ENCODE assay signal across 29 cellular contexts in genomic region chr11:123979311-123979710, GRCh38. TPM values are rescaled to one million over a fixed set of nuclear protein-coding genes. Genes with fewer than 3 reads are reported as not detected.
A peak's percentile ranks its signal among the peaks of the same experiment; 100 is the strongest.
DNase-seq lines count a peak whose midpoint lies in the region; ATAC-seq and TF ChIP-seq lines count a peak whose summit lies in the region.
"Had no signal": no experiment of that assay in that cellular context is flagged by ENCODE, and none has a peak within 500 bp of the region (broad histone marks: within the 10 kb centered on the region; RNA-seq: fewer than 3 reads in every experiment).

No MANE protein-coding gene starts in this region.

- H3K9me3 Mint-ChIP-seq in stimulated activated naive CD8-positive, alpha-beta T cell treated with anti-CD3 and anti-CD28 coated beads, Interleukin-15, amount 100 ng/mL, for 72 hours: peaks cover 12 to 22% of the 10 kb centered on the region in 2 donors
- H3K9me3 Mint-ChIP-seq in chondrocyte (ENCODE audit: low read depth): peaks cover 19% of the 10 kb centered on the region

- no peak overlapping the region for H3K23ac ChIP-seq in neuronal stem cell (ENCODE audit: low read depth, low read length, poor library complexity)

- H2BK12ac ChIP-seq in neuronal stem cell (ENCODE audit: low read length): no peak overlapping the region

- H3K4ac ChIP-seq in neuronal stem cell (ENCODE audit: low read length): no peak overlapping the region

- H3K36me3 ChIP-seq in neuronal stem cell (replicated peaks in 1 of 2; ENCODE audit: control insufficient read depth in 2 of 2, insufficient read depth in 2 of 2, low read length in 2 of 2): no peaks in the 10 kb centered on the region
- H3K36me3 ChIP-seq: BE2C, BLaER1 had no signal

- H3K18ac ChIP-seq in neuronal stem cell (ENCODE audit: low read length): no peak overlapping the region

- no peaks in the 10 kb centered on the region for H3K27me3 ChIP-seq in neuronal stem cell (ENCODE audit: control insufficient read depth in 3 of 3, insufficient read depth in 3 of 3, low read depth in 1 of 3, low read length in 3 of 3)
- H3K27me3 ChIP-seq: BE2C, BLaER1 had no signal

- H3K79me1 ChIP-seq in neuronal stem cell (ENCODE audit: low read depth, low read length): no peaks in the 10 kb centered on the region

- CTCF ChIA-PET in RWPE1 (lab: Yijun Ruan, JAX): interaction anchor here (0.6 kb wide), 1 partner anchor 45 kb away, joined by 3 read pairs; no protein-coding TSS in a partner anchor

- no peak overlapping the region for H4K91ac ChIP-seq in neuronal stem cell (ENCODE audit: low read depth, low read length, poor library complexity)

- no peaks in the 10 kb centered on the region for H3K9me3 ChIP-seq in neuronal stem cell (replicated peaks in 1 of 2; ENCODE audit: control insufficient read depth in 2 of 2, insufficient read depth in 1 of 2, low read depth in 1 of 2, low read length in 2 of 2)
- H3K9me3 ChIP-seq: BE2C had no signal

- TF ChIP-seq CTCF in chondrocyte (IDR thresholded peaks at IDR 0.05): no peak
- TF ChIP-seq CTCF in RWPE1 (conservative IDR thresholded peaks at IDR 0.05; ENCODE audit: low read depth): no peak

- H3K27ac Mint-ChIP-seq in stimulated activated naive CD8-positive, alpha-beta T cell treated with anti-CD3 and anti-CD28 coated beads, Interleukin-15, amount 100 ng/mL, for 72 hours: no peak overlapping the region
- no peak overlapping the region for H3K27ac Mint-ChIP-seq in chondrocyte (ENCODE audit: unreplicated experiment)
- H3K27ac Mint-ChIP-seq: CD14-positive monocyte; CD4-positive, alpha-beta memory T cell; CD4-positive, CD25-positive, alpha-beta regulatory T cell; CD8-positive, alpha-beta memory T cell had no signal

- no peak for DNase-seq in stimulated activated naive CD8-positive, alpha-beta T cell treated with anti-CD3 and anti-CD28 coated beads, Interleukin-15, amount 100 ng/mL, for 72 hours
- no peak for DNase-seq in stimulated activated naive CD8-positive, alpha-beta T cell treated with anti-CD3 and anti-CD28 coated beads, Interleukin-15, Interleukin-2, amounts not matched to agents 100 U/mL and 50 U/mL, for 24 hours
- DNase-seq in chondrocyte (ENCODE audit: low spot score): peak; percentile 79
- DNase-seq in neuronal stem cell (ENCODE audit: low spot score): no peak
- no peak for DNase-seq in RWPE1 (ENCODE audit: low spot score)
- DNase-seq: 8988T; ACHN; BE2C; C1 segment of cervical spinal cord; CD4-positive, alpha-beta memory T cell; CD4-positive, CD25-positive, alpha-beta regulatory T cell; CD8-positive, alpha-beta memory T cell; COR-L47; DMS 273 treated with DMSO at 0.1 percent for 48 hours; DMS153; DMS53; DMS79; DND-41; EL; GDM1 had no signal

- H3K4me1 ChIP-seq in neuronal stem cell (ENCODE audit: control insufficient read depth in 2 of 2, insufficient read depth in 1 of 2, low read depth in 1 of 2, low read length in 2 of 2): peaks cover 0 to 5% of the 10 kb centered on the region in 2 donors
- H3K4me1 ChIP-seq: BE2C, BLaER1 had no signal

- no peak overlapping the region for H3K14ac ChIP-seq in neuronal stem cell (ENCODE audit: low read length)

- H2BK15ac ChIP-seq in neuronal stem cell (ENCODE audit: low read length): no peak overlapping the region

- H2AK5ac ChIP-seq in neuronal stem cell (ENCODE audit: low read depth, low read length): no peak overlapping the region

- no peaks in the 10 kb centered on the region for H3K4me1 Mint-ChIP-seq in stimulated activated naive CD8-positive, alpha-beta T cell treated with anti-CD3 and anti-CD28 coated beads, Interleukin-15, amount 100 ng/mL, for 72 hours
- no peaks in the 10 kb centered on the region for H3K4me1 Mint-ChIP-seq in chondrocyte (ENCODE audit: low read depth)
- H3K4me1 Mint-ChIP-seq: CD14-positive monocyte; CD4-positive, alpha-beta memory T cell; CD4-positive, CD25-positive, alpha-beta regulatory T cell; CD8-positive, alpha-beta memory T cell had no signal

- no peak overlapping the region for H4K8ac ChIP-seq in neuronal stem cell (ENCODE audit: low read depth, low read length)

- POLR2A ChIA-PET in RWPE1 (lab: Yijun Ruan, JAX; ENCODE audit: low non-redundant PET): no interaction called here

- no peaks in the 10 kb centered on the region for H3K36me3 Mint-ChIP-seq in chondrocyte (ENCODE audit: low read depth)
- H3K36me3 Mint-ChIP-seq: CD14-positive monocyte; CD4-positive, alpha-beta memory T cell; CD4-positive, CD25-positive, alpha-beta regulatory T cell; CD8-positive, alpha-beta memory T cell had no signal

- H3K27me3 Mint-ChIP-seq in stimulated activated naive CD8-positive, alpha-beta T cell treated with anti-CD3 and anti-CD28 coated beads, Interleukin-15, amount 100 ng/mL, for 72 hours: no peaks in the 10 kb centered on the region
- H3K27me3 Mint-ChIP-seq in chondrocyte (ENCODE audit: low read depth): no peaks in the 10 kb centered on the region
- H3K27me3 Mint-ChIP-seq: CD4-positive, CD25-positive, alpha-beta regulatory T cell; CD8-positive, alpha-beta memory T cell had no signal

- no peak overlapping the region for H3K9ac ChIP-seq in neuronal stem cell (ENCODE audit: low read depth, low read length, poor library complexity)
- H3K9ac ChIP-seq: BLaER1 had no signal

- H3K4me2 ChIP-seq in neuronal stem cell (ENCODE audit: insufficient read depth, low read length, poor library complexity, severe bottlenecking): no peak overlapping the region
- H3K4me2 ChIP-seq: BLaER1 had no signal

- H3K4me3 ChIP-seq in neuronal stem cell (ENCODE audit: low read length in 2 of 2): no peak overlapping the region
- H3K4me3 ChIP-seq: BLaER1, GM12878 had no signal

- H3K27ac ChIP-seq in neuronal stem cell (replicated peaks; ENCODE audit: low read length) (no peak overlapping the region), RWPE1 (no peak overlapping the region)
- H3K27ac ChIP-seq: BLaER1 had no signal

- WGBS in neuronal stem cell (ENCODE audit: extremely low coverage in 2 of 2, insufficient read length in 2 of 2, insufficient replicate concordance in 1 of 2), 2 donors: no CpG with 5 or more reads among the region's 5 CpGs

- peak overlapping the region; percentile 2 for H2BK5ac ChIP-seq in neuronal stem cell (ENCODE audit: low read length)

- H3K4me3 Mint-ChIP-seq in stimulated activated naive CD8-positive, alpha-beta T cell treated with anti-CD3 and anti-CD28 coated beads, Interleukin-15, amount 100 ng/mL, for 72 hours: no peak overlapping the region
- H3K4me3 Mint-ChIP-seq in chondrocyte (ENCODE audit: unreplicated experiment): no peak overlapping the region
- H3K4me3 Mint-ChIP-seq: CD14-positive monocyte; CD4-positive, alpha-beta memory T cell; CD4-positive, CD25-positive, alpha-beta regulatory T cell; CD8-positive, alpha-beta memory T cell had no signal

- H2BK120ac ChIP-seq in neuronal stem cell (ENCODE audit: low read depth, low read length): no peak overlapping the region

- H2AFZ ChIP-seq in neuronal stem cell (ENCODE audit: low read length): no peak overlapping the region

- ATAC-seq in stimulated activated naive CD8-positive, alpha-beta T cell treated with anti-CD3 and anti-CD28 coated beads, Interleukin-15, amount 100 ng/mL, for 72 hours: peak; percentile 23
- ATAC-seq in stimulated activated naive CD8-positive, alpha-beta T cell treated with anti-CD3 and anti-CD28 coated beads, Interleukin-15, Interleukin-2, amounts not matched to agents 100 U/mL and 50 U/mL, for 24 hours: no peak
- ATAC-seq in GM21619 (IDR thresholded peaks at IDR 0.05; ENCODE audit: unreplicated experiment): no peak
- no peak for ATAC-seq in GM19023 (IDR thresholded peaks at IDR 0.05; ENCODE audit: unreplicated experiment)
- ATAC-seq: GM12878 had no signal

RNA-seq across cellular contexts. Expression of gene OR10S1, which starts 1.7 kb away (rescaled TPM):
- total RNA-seq in chondrocyte: not detected in 3 replicates
- polyA plus RNA-seq in neuronal stem cell (2013, experiment 1 of 2): not detected
- polyA plus RNA-seq in neuronal stem cell (2013, experiment 2 of 2): not detected
- total RNA-seq: A673; CD4-positive, alpha-beta memory T cell; CD4-positive, CD25-positive, alpha-beta regulatory T cell; CD8-positive, alpha-beta memory T cell; Daoy; G401; GM12878 had no signal
- polyA plus RNA-seq: AG04450; CD14-positive monocyte; CD4-positive, alpha-beta memory T cell; CD4-positive, CD25-positive, alpha-beta regulatory T cell; CD8-positive, alpha-beta memory T cell; GM12878 had no signal

RNA-seq across cellular contexts. Expression of gene OR10G6, which starts 15.7 kb away (rescaled TPM):
- total RNA-seq in chondrocyte: not detected in 3 replicates
- polyA plus RNA-seq in neuronal stem cell (2013, experiment 1 of 2): not detected
- polyA plus RNA-seq in neuronal stem cell (2013, experiment 2 of 2): not detected
- total RNA-seq: A673; CD4-positive, alpha-beta memory T cell; CD4-positive, CD25-positive, alpha-beta regulatory T cell; CD8-positive, alpha-beta memory T cell; Daoy; G401; GM12878 had no signal
- polyA plus RNA-seq: AG04450; CD14-positive monocyte; CD4-positive, alpha-beta memory T cell; CD4-positive, CD25-positive, alpha-beta regulatory T cell; CD8-positive, alpha-beta memory T cell; GM12878 had no signal

RNA-seq across cellular contexts. Expression of gene OR10G4, which starts 33.5 kb away (rescaled TPM):
- total RNA-seq in chondrocyte: not detected in 3 replicates
- not detected for polyA plus RNA-seq in neuronal stem cell (2013, experiment 1 of 2)
- not detected for polyA plus RNA-seq in neuronal stem cell (2013, experiment 2 of 2)
- total RNA-seq: A673; CD4-positive, alpha-beta memory T cell; CD4-positive, CD25-positive, alpha-beta regulatory T cell; CD8-positive, alpha-beta memory T cell; Daoy; G401; GM12878 had no signal
- polyA plus RNA-seq: AG04450; CD14-positive monocyte; CD4-positive, alpha-beta memory T cell; CD4-positive, CD25-positive, alpha-beta regulatory T cell; CD8-positive, alpha-beta memory T cell; GM12878 had no signal

RNA-seq across cellular contexts. Expression of gene OR6T1, which starts 35.7 kb away (rescaled TPM):
- not detected in 3 replicates for total RNA-seq in chondrocyte
- not detected for polyA plus RNA-seq in neuronal stem cell (2013, experiment 1 of 2)
- polyA plus RNA-seq in neuronal stem cell (2013, experiment 2 of 2): not detected
- total RNA-seq: A673; CD4-positive, alpha-beta memory T cell; CD4-positive, CD25-positive, alpha-beta regulatory T cell; CD8-positive, alpha-beta memory T cell; Daoy; G401; GM12878 had no signal
- polyA plus RNA-seq: AG04450; CD14-positive monocyte; CD4-positive, alpha-beta memory T cell; CD4-positive, CD25-positive, alpha-beta regulatory T cell; CD8-positive, alpha-beta memory T cell; GM12878 had no signal

RNA-seq across cellular contexts. Expression of gene OR4D5, which starts 39.9 kb away (rescaled TPM):
- not detected in 3 replicates for total RNA-seq in chondrocyte
- polyA plus RNA-seq in neuronal stem cell (2013, experiment 1 of 2): not detected
- not detected for polyA plus RNA-seq in neuronal stem cell (2013, experiment 2 of 2)
- total RNA-seq: A673; CD4-positive, alpha-beta memory T cell; CD4-positive, CD25-positive, alpha-beta regulatory T cell; CD8-positive, alpha-beta memory T cell; Daoy; G401; GM12878 had no signal
- polyA plus RNA-seq: AG04450; CD14-positive monocyte; CD4-positive, alpha-beta memory T cell; CD4-positive, CD25-positive, alpha-beta regulatory T cell; CD8-positive, alpha-beta memory T cell; GM12878 had no signal
